In genomic region chr11:31821779-31822574, GRCh38 we compare ENCODE assay signal across 16 cellular contexts. TPM values are rescaled to one million over a fixed set of nuclear protein-coding genes. Genes with fewer than 3 reads are reported as not detected.
"Had no signal": no experiment of that assay in that cellular context is flagged by ENCODE, and none has a peak within 500 bp of the region (broad histone marks: within the 10 kb centered on the region; RNA-seq: fewer than 3 reads in every experiment).

No MANE protein-coding gene starts in this region.

- H3K4me3 Mint-ChIP-seq: activated CD4-positive, alpha-beta T cell treated with anti-CD3 and anti-CD28 coated beads, Interleukin-2, amount 10 ng/mL, durations not matched to agents 7 days and 5 days; activated CD8-positive, alpha-beta T cell treated with anti-CD3 and anti-CD28 coated beads, Interleukin-2, amount 10 ng/mL, durations not matched to agents 7 days and 5 days; activated T-cell treated with anti-CD3 and anti-CD28 coated beads, Interleukin-2, amount 50 U/mL, for 24 hours; natural killer cell; stimulated activated memory B cell treated with anti-CD40 and anti-IgM and Interleukin-4, amounts not matched to agents 10 μg/mL and 1 μg/mL and 100 μg/mL, for 72 hours had no signal

- ATAC-seq: activated CD8-positive, alpha-beta T cell treated with anti-CD3 and anti-CD28 coated beads, Interleukin-2, amount 10 ng/mL, durations not matched to agents 7 days and 5 days; natural killer cell; stimulated activated memory B cell treated with anti-CD40 and anti-IgM and Interleukin-4, amounts not matched to agents 10 μg/mL and 1 μg/mL and 100 μg/mL, for 72 hours; upper lobe of right lung had no signal

- H3K9me3 Mint-ChIP-seq: activated CD4-positive, alpha-beta T cell treated with anti-CD3 and anti-CD28 coated beads, Interleukin-2, amount 10 ng/mL, durations not matched to agents 7 days and 5 days; natural killer cell; stimulated activated memory B cell treated with anti-CD40 and anti-IgM and Interleukin-4, amounts not matched to agents 10 μg/mL and 1 μg/mL and 100 μg/mL, for 72 hours had no signal

- H3K36me3 Mint-ChIP-seq: stimulated activated memory B cell treated with anti-CD40 and anti-IgM and Interleukin-4, amounts not matched to agents 10 μg/mL and 1 μg/mL and 100 μg/mL, for 72 hours had no signal

- DNase-seq: activated CD4-positive, alpha-beta T cell treated with anti-CD3 and anti-CD28 coated beads, Interleukin-2, amount 10 ng/mL, durations not matched to agents 7 days and 5 days; activated CD4-positive, CD25-positive, alpha-beta regulatory T cell; activated CD8-positive, alpha-beta T cell treated with anti-CD3 and anti-CD28 coated beads, Interleukin-2, amount 10 ng/mL, durations not matched to agents 7 days and 5 days; activated naive CD4-positive, alpha-beta T cell treated with anti-CD3 and anti-CD28 coated beads, Interleukin-2, amount 50 U/mL, for 16 hours; activated T-cell treated with anti-CD3 and anti-CD28 coated beads, Interleukin-2, amount 50 U/mL, for 24 hours; aorta; effector CD4-positive, alpha-beta T cell; esophagus squamous epithelium; mesenchymal stem cell; natural killer cell; nucleus accumbens; spleen; stimulated activated CD4-positive, alpha-beta T cell treated with anti-CD3 and anti-CD28 coated beads, Interleukin-4, amount 100 ng/mL, for 4 hours; T-helper 9 cell; upper lobe of right lung had no signal

- H3K9me3 ChIP-seq: esophagus squamous epithelium, upper lobe of right lung had no signal

- H3K36me3 ChIP-seq: esophagus squamous epithelium, spleen, upper lobe of right lung had no signal

- H3K27ac ChIP-seq: esophagus squamous epithelium, spleen, upper lobe of right lung had no signal

- H3K27ac Mint-ChIP-seq: activated CD4-positive, alpha-beta T cell treated with anti-CD3 and anti-CD28 coated beads, Interleukin-2, amount 10 ng/mL, durations not matched to agents 7 days and 5 days; activated CD8-positive, alpha-beta T cell treated with anti-CD3 and anti-CD28 coated beads, Interleukin-2, amount 10 ng/mL, durations not matched to agents 7 days and 5 days; activated T-cell treated with anti-CD3 and anti-CD28 coated beads, Interleukin-2, amount 50 U/mL, for 24 hours; natural killer cell; stimulated activated memory B cell treated with anti-CD40 and anti-IgM and Interleukin-4, amounts not matched to agents 10 μg/mL and 1 μg/mL and 100 μg/mL, for 72 hours had no signal

- H3K4me3 ChIP-seq: esophagus squamous epithelium, spleen, upper lobe of right lung had no signal

RNA-seq across cellular contexts. Expression of gene PAX6, which starts 10.9 kb away (rescaled TPM):
- total RNA-seq: activated CD4-positive, alpha-beta T cell treated with anti-CD3 and anti-CD28 coated beads, Interleukin-2, amount 10 ng/mL, durations not matched to agents 7 days and 5 days; activated CD8-positive, alpha-beta T cell treated with anti-CD3 and anti-CD28 coated beads, Interleukin-2, amount 10 ng/mL, durations not matched to agents 7 days and 5 days; natural killer cell; spleen; upper lobe of right lung had no signal
